In genomic region chr7:56125831-56126230, GRCh38 we compare ENCODE assay signal across 26 cellular contexts. TPM values are rescaled to one million over a fixed set of nuclear protein-coding genes. Genes with fewer than 3 reads are reported as not detected.
A peak's percentile ranks its signal among the peaks of the same experiment; 100 is the strongest.
DNase-seq lines count a peak whose midpoint lies in the region; ATAC-seq and TF ChIP-seq lines count a peak whose summit lies in the region.
"Had no signal": no experiment of that assay in that cellular context is flagged by ENCODE, and none has a peak within 500 bp of the region (broad histone marks: within the 10 kb centered on the region; RNA-seq: fewer than 3 reads in every experiment).

No MANE protein-coding gene starts in this region.

- H4K20me1 ChIP-seq in Karpas-422 (ENCODE audit: insufficient read depth, low read depth, low read length) = no peaks in the 10 kb centered on the region

- H3K9me3 ChIP-seq in BE2C (no peaks in the 10 kb centered on the region), Karpas-422 (ENCODE audit: low read length) (no peaks in the 10 kb centered on the region)
- H3K9me3 ChIP-seq: SJCRH30 had no signal

- H3K36me3 ChIP-seq in BE2C (no peaks in the 10 kb centered on the region), Karpas-422 (ENCODE audit: insufficient read depth, low read length) (no peaks in the 10 kb centered on the region)
- H3K36me3 ChIP-seq: SJCRH30 had no signal

- H2AFZ ChIP-seq in Karpas-422 (ENCODE audit: low read length) = no peak overlapping the region

- H3K9me2 ChIP-seq in Karpas-422 (replicated peaks; ENCODE audit: insufficient read depth, low read length) = no peaks in the 10 kb centered on the region

- no peak overlapping the region for H3K9ac ChIP-seq in Karpas-422 (ENCODE audit: low read length)

- no peaks in the 10 kb centered on the region for H3K4me1 ChIP-seq in BE2C
- no peaks in the 10 kb centered on the region for H3K4me1 ChIP-seq in Karpas-422 (ENCODE audit: low read length)
- H3K4me1 ChIP-seq: SJCRH30 had no signal

- no peaks in the 10 kb centered on the region for H3K79me2 ChIP-seq in Karpas-422 (ENCODE audit: low read length)

- DNase-seq in BE2C (no peak), M059J (ENCODE audit: low read depth) (peak; percentile 11), NOMO-1 (lab: John Stamatoyannopoulos, UW; ENCODE audit: unreplicated experiment in 2 of 2) (peak; percentile 34 to 69), RPMI8226 (peak; percentile 61), Karpas-422 (no peak)
- no peak for DNase-seq in activated CD4-positive, alpha-beta T cell treated with anti-CD3 and anti-CD28 coated beads for 48 hours
- DNase-seq: AML-193; Calu3; CD8-positive, alpha-beta memory T cell; DMS153; GDM1; KG1; NCI-H1092 treated with DMSO at 0.1 percent for 48 hours; NCI-H1436 treated with DMSO at 0.1 percent for 48 hours; NCI-H1930; NCI-H2227 treated with DMSO at 0.1 percent for 48 hours; NCI-H510A; SJCRH30; T-helper 2 cell had no signal

- H3K27ac ChIP-seq in Karpas-422 (ENCODE audit: low read length) = no peak overlapping the region
- H3K27ac ChIP-seq: C4-2B, HL-60, SJCRH30 had no signal

- H3K4me3 ChIP-seq in BE2C (ENCODE audit: low read depth, low read length) (peak overlapping the region; percentile 10; the same call in 1 of the 2 replicates), Karpas-422 (ENCODE audit: low read length) (no peak overlapping the region)
- H3K4me3 ChIP-seq: SJCRH30 had no signal

- H3K27me3 ChIP-seq in BE2C = no peaks in the 10 kb centered on the region
- H3K27me3 ChIP-seq in Karpas-422 (ENCODE audit: low read length) = no peaks in the 10 kb centered on the region
- H3K27me3 ChIP-seq: SJCRH30 had no signal

- TF ChIP-seq CTCF in BE2C (IDR thresholded peaks at IDR 0.05; ENCODE audit: low read depth, low read length) = no peak

- no peak overlapping the region for H3K4me2 ChIP-seq in Karpas-422 (ENCODE audit: low read depth, low read length, poor library complexity, severe bottlenecking)

- ATAC-seq in HG03521 (IDR thresholded peaks at IDR 0.05; ENCODE audit: unreplicated experiment) (no peak), GM19023 (IDR thresholded peaks at IDR 0.05; ENCODE audit: unreplicated experiment) (no peak)

RNA-seq across cellular contexts. Expression of gene NUPR2, which starts 9.6 kb away (rescaled TPM):
- not detected for polyA plus RNA-seq in BE2C (2012; ENCODE audit: insufficient read depth, insufficient read length, low read depth)
- total RNA-seq in M059J (2014; rRNA removed; shearing (Covaris generic)) = not detected in 2 replicates
- total RNA-seq in Karpas-422 (2014; rRNA removed; shearing (Covaris generic); ENCODE audit: low replicate concordance) = not detected in 2 replicates
- total RNA-seq: A172; Calu3; CD8-positive, alpha-beta memory T cell; HT-29; SJCRH30 had no signal
- polyA plus RNA-seq: AG04450; CD8-positive, alpha-beta memory T cell had no signal

RNA-seq across cellular contexts. Expression of gene CHCHD2, which starts 19.6 kb away (rescaled TPM):
- polyA plus RNA-seq in BE2C (2012; ENCODE audit: insufficient read depth, insufficient read length, low read depth) = 974 TPM
- total RNA-seq in M059J (2014; rRNA removed; shearing (Covaris generic)) = 669 and 764 TPM in 2 replicates
- 405 and 471 TPM in 2 replicates for total RNA-seq in Karpas-422 (2014; rRNA removed; shearing (Covaris generic); ENCODE audit: low replicate concordance)

RNA-seq across cellular contexts. Expression of gene PHKG1, which starts 33.1 kb away (rescaled TPM):
- polyA plus RNA-seq in BE2C (2012; ENCODE audit: insufficient read depth, insufficient read length, low read depth) = 1.9 TPM
- 0.12 TPM in 1 of 2 replicates, not detected in the other for total RNA-seq in M059J (2014; rRNA removed; shearing (Covaris generic))
- total RNA-seq in Karpas-422 (2014; rRNA removed; shearing (Covaris generic); ENCODE audit: low replicate concordance) = 0.22 and 2.8 TPM in 2 replicates

Comparison
In these comparisons a context has a peak if more than half of its experiments do, and no peak if none do; other contexts are left out.
1. DNase-seq: peak in M059J (single experiment), NOMO-1 (2 of 2) and RPMI8226 (single experiment); none in BE2C (single experiment), activated CD4-positive, alpha-beta T cell treated with anti-CD3 and anti-CD28 coated beads for 48 hours (single experiment) and Karpas-422 (single experiment).